8 cellular contexts compared by ENCODE assay signal in the genomic region with DNA sequence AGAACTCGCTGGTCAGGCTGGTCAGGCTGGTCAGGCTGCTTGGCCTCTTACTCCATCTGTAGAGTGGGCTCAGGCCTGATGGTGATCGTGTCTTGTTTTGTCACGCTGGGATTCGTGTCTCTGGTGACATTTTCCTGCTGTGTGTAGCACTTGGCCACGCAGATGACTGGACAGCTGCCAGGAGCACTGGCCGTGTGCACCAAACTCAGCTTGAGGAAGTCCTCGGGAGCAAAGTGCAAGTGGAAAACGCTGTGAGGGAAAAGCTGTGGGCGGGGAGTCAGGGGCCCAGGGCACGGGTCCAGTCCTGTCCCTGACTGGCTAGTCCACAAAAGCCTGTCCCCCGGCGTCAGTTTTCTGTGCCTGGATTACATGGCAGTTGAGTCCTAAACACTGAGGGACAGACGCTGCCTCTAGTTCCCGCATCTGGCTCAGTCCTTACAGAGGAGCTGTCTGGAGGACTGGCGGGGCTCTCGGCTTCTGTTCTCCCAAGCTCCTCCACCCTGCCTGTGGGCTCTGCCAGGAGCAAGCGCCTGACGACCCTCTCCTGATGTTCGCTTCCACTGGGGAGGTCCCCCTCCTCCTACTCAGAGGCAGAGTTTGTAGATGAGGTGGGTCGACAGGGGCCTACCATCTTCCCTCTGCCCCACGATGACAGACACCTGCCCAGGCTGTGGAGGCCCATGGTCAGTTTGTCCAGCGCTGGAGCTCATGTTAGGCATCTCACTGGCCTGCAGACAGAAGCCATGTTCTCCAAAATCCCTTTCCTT. TPM values are rescaled to one million over a fixed set of nuclear protein-coding genes. Genes with fewer than 3 reads are reported as not detected.
DNase-seq lines count a peak whose midpoint lies in the region; ATAC-seq, FAIRE-seq and TF ChIP-seq lines count a peak whose summit lies in the region.

No MANE protein-coding gene starts in this region.

- FAIRE-seq in H54 (lab: Jason Lieb, UNC): no peak

- ATAC-seq in T-cell (replicated peaks in 1 of 4) (no peak), GM21381 (IDR thresholded peaks at IDR 0.05; ENCODE audit: unreplicated experiment) (no peak)

- POLR2A ChIA-PET in T-cell (lab: Charles Lee): interaction anchor here in 1 of 2 donors (0.6 kb wide), 1 partner anchor 61 kb away, joined by 3 read pairs; a partner anchor contains a TSS

- H3K4me3 ChIP-seq in fibroblast of pulmonary artery (replicated peaks; ENCODE audit: low read depth, low read length): peak overlapping the region; percentile 71

- peaks cover 15 to 27% (median 21%) of the 10 kb centered on the region in 3 donors for H3K4me1 Mint-ChIP-seq in T-cell

- CTCF ChIA-PET in T-cell (lab: Charles Lee): no interaction called here

- no peak for TF ChIP-seq CTCF in fibroblast of pulmonary artery (IDR thresholded peaks at IDR 0.05; ENCODE audit: low read length, missing control alignments)

- H3K36me3 Mint-ChIP-seq in T-cell: no peaks in the 10 kb centered on the region

- no peak; the same call in 1 of the 2 replicates for TF ChIP-seq POLR2A in H54 (IDR thresholded peaks at IDR 0.05; ENCODE audit: low read depth, low read length)

- peak overlapping the region in 1 of 2 donors; percentile 81 for H3K27ac Mint-ChIP-seq in T-cell

- peak; percentile 41 for DNase-seq in NCI-H2227 (lab: John Stamatoyannopoulos, UW; ENCODE audit: unreplicated experiment)
- DNase-seq in NCI-H2227 treated with DMSO at 0.1 percent for 48 hours (lab: John Stamatoyannopoulos, UW): no peak
- DNase-seq in T-cell: peak in 1 of 34 experiments; percentile 11
- no peak for DNase-seq in fibroblast of pulmonary artery (ENCODE audit: low read depth)
- DNase-seq in occipital lobe (lab: John Stamatoyannopoulos, UW): peak; percentile 72
- no peak for DNase-seq in H54 (ENCODE audit: insufficient read length, low spot score)
- DNase-seq in GF-D8 (lab: John Stamatoyannopoulos, UW): no peak

- peak overlapping the region; percentile 86 to 89 (median 89) for H3K4me3 Mint-ChIP-seq in T-cell

- no peaks in the 10 kb centered on the region for H3K9me3 Mint-ChIP-seq in T-cell

- H3K27me3 Mint-ChIP-seq in T-cell: no peaks in the 10 kb centered on the region

RNA-seq across cellular contexts. Expression of a gene that starts 35.9 kb away (rescaled TPM):
- total RNA-seq in T-cell (10 to 100 TPM; 29.9 to 54.6 (median 36.8) TPM), occipital lobe (17.3 TPM)

Comparison
In these comparisons a context has a peak if more than half of its experiments do, and no peak if none do; other contexts are left out.
1. DNase-seq: peak in NCI-H2227 (single experiment) and occipital lobe (single experiment); none in NCI-H2227 treated with DMSO at 0.1 percent for 48 hours (single experiment), fibroblast of pulmonary artery (single experiment), H54 (single experiment) and GF-D8 (single experiment).